ENCODE assay signal across 20 cellular contexts in genomic region chr2:240701091-240701735, GRCh38. TPM values are rescaled to one million over a fixed set of nuclear protein-coding genes. Genes with fewer than 3 reads are reported as not detected.
"Had no signal": no experiment of that assay in that cellular context is flagged by ENCODE, and none has a peak within 500 bp of the region (broad histone marks: within the 10 kb centered on the region; RNA-seq: fewer than 3 reads in every experiment).

No MANE protein-coding gene starts in this region.

- H3K27ac Mint-ChIP-seq: activated B cell treated with CpG ODN at 0.5 μM for 24 hours; activated CD4-positive, alpha-beta T cell treated with anti-CD3 and anti-CD28 coated beads, Interleukin-2, amount 10 ng/mL, durations not matched to agents 24 days and 14 days; activated CD8-positive, alpha-beta T cell treated with anti-CD3 and anti-CD28 coated beads for 36 hours; activated T-cell treated with anti-CD3 and anti-CD28 coated beads, Interleukin-2, amount 50 U/mL, for 24 hours; nephron progenitor cell; T-helper 2 cell treated with Interferon-gamma antibody and Interleukin-4, amounts not matched to agents 5 μg/mL and 100 μg/mL, for 36 hours; type B pancreatic cell had no signal

- H3K9me3 Mint-ChIP-seq: activated B cell treated with CpG ODN at 0.5 μM for 24 hours; activated CD4-positive, alpha-beta T cell treated with anti-CD3 and anti-CD28 coated beads, Interleukin-2, amount 10 ng/mL, durations not matched to agents 24 days and 14 days; activated CD8-positive, alpha-beta T cell treated with anti-CD3 and anti-CD28 coated beads for 36 hours; activated T-cell treated with anti-CD3 and anti-CD28 coated beads, Interleukin-2, amount 50 U/mL, for 24 hours; nephron progenitor cell; T-helper 2 cell treated with Interferon-gamma antibody and Interleukin-4, amounts not matched to agents 5 μg/mL and 100 μg/mL, for 36 hours; type B pancreatic cell had no signal

- ATAC-seq: activated CD8-positive, alpha-beta T cell treated with anti-CD3 and anti-CD28 coated beads for 36 hours had no signal

- H3K27ac ChIP-seq: ascending aorta, skin epidermis, stomach, testis had no signal

- H3K36me3 Mint-ChIP-seq: type B pancreatic cell had no signal

- H3K4me3 Mint-ChIP-seq: activated B cell treated with CpG ODN at 0.5 μM for 24 hours; activated CD4-positive, alpha-beta T cell treated with anti-CD3 and anti-CD28 coated beads, Interleukin-2, amount 10 ng/mL, durations not matched to agents 24 days and 14 days; activated CD8-positive, alpha-beta T cell treated with anti-CD3 and anti-CD28 coated beads for 36 hours; activated T-cell treated with anti-CD3 and anti-CD28 coated beads, Interleukin-2, amount 50 U/mL, for 24 hours; nephron progenitor cell; T-helper 2 cell treated with Interferon-gamma antibody and Interleukin-4, amounts not matched to agents 5 μg/mL and 100 μg/mL, for 36 hours; type B pancreatic cell had no signal

- DNase-seq: activated B cell treated with CpG ODN at 0.5 μM for 24 hours; activated CD4-positive, alpha-beta T cell treated with anti-CD3 and anti-CD28 coated beads, Interleukin-2, amount 10 ng/mL, durations not matched to agents 24 days and 14 days; activated CD8-positive, alpha-beta T cell treated with anti-CD3 and anti-CD28 coated beads for 36 hours; activated naive CD4-positive, alpha-beta T cell treated with anti-CD3 and anti-CD28 coated beads, Interleukin-2, amount 50 U/mL, for 16 hours; activated T-cell treated with anti-CD3 and anti-CD28 coated beads, Interleukin-2, amount 50 U/mL, for 24 hours; cortex of kidney; midbrain; nephron progenitor cell; occipital lobe; stimulated activated CD4-positive, alpha-beta T cell treated with anti-CD3 and anti-CD28 coated beads, Interleukin-15, amount 100 ng/mL, for 24 hours; stimulated activated CD4-positive, alpha-beta T cell treated with anti-CD3 and anti-CD28 coated beads, Interleukin-2, amount 100 ng/mL, for 48 hours; stomach; testis had no signal

- H3K9me3 ChIP-seq: ascending aorta, stomach, testis had no signal

- H3K4me3 ChIP-seq: ascending aorta, skin epidermis, stomach had no signal

- H3K4me1 ChIP-seq: ascending aorta, stomach, testis had no signal

- H3K27me3 ChIP-seq: testis had no signal

- H3K4me1 Mint-ChIP-seq: activated B cell treated with CpG ODN at 0.5 μM for 24 hours had no signal

- H3K36me3 ChIP-seq: ascending aorta, stomach had no signal

RNA-seq across cellular contexts. Expression of gene AQP12A, which starts 9.5 kb away (rescaled TPM):
- total RNA-seq: activated B cell treated with CpG ODN at 0.5 μM for 24 hours; activated CD4-positive, alpha-beta T cell treated with anti-CD3 and anti-CD28 coated beads, Interleukin-2, amount 10 ng/mL, durations not matched to agents 24 days and 14 days; activated CD8-positive, alpha-beta T cell treated with anti-CD3 and anti-CD28 coated beads for 36 hours; ascending aorta; frontal cortex; lung microvascular endothelial cell; occipital lobe; stomach; testis had no signal
- polyA plus RNA-seq: esophagus, stomach had no signal

RNA-seq across cellular contexts. Expression of gene AQP12B, which starts 18.5 kb away (rescaled TPM):
- total RNA-seq: activated B cell treated with CpG ODN at 0.5 μM for 24 hours; activated CD4-positive, alpha-beta T cell treated with anti-CD3 and anti-CD28 coated beads, Interleukin-2, amount 10 ng/mL, durations not matched to agents 24 days and 14 days; activated CD8-positive, alpha-beta T cell treated with anti-CD3 and anti-CD28 coated beads for 36 hours; ascending aorta; frontal cortex; lung microvascular endothelial cell; occipital lobe; testis had no signal
- polyA plus RNA-seq: esophagus had no signal
